Comparison of ENCODE assay signal across 8 cellular contexts in the genomic region with DNA sequence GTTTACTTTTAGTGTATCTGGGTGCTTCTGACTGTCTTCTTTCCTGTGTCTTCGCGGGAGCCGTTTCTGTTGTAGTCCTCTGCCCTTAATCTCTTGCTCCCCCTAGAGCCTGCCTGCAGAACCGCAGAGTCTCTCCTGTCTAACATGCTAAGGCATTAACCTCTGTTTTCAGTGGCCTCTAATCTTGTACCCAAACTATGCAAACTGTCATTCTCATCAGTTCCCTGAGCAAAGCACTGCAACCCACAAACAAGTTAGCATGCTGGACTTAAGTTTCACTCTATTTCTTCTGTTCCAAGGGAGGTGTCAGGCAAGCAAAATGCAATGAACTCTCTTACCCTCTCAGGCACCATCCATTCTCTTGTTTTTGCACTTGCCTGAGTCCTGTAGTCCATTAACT.
DNase-seq lines count a peak whose midpoint lies in the region; ATAC-seq and TF ChIP-seq lines count a peak whose summit lies in the region.

No MANE protein-coding gene starts in this region.

- no peak overlapping the region for H3K4me3 Mint-ChIP-seq in activated CD8-positive, alpha-beta T cell treated with anti-CD3 and anti-CD28 coated beads for 36 hours

- peak; percentile 61 for ATAC-seq in GM18907 (IDR thresholded peaks at IDR 0.05; ENCODE audit: unreplicated experiment)
- ATAC-seq in activated CD8-positive, alpha-beta T cell treated with anti-CD3 and anti-CD28 coated beads for 36 hours: no peak
- no peak for ATAC-seq in HG03159 (IDR thresholded peaks at IDR 0.05; ENCODE audit: unreplicated experiment)

- no peaks in the 10 kb centered on the region for H3K27me3 Mint-ChIP-seq in activated CD8-positive, alpha-beta T cell treated with anti-CD3 and anti-CD28 coated beads for 36 hours

- H3K36me3 Mint-ChIP-seq in activated CD8-positive, alpha-beta T cell treated with anti-CD3 and anti-CD28 coated beads for 36 hours (ENCODE audit: low read depth): peaks cover 11% of the 10 kb centered on the region

- POLR2A ChIA-PET in activated CD8-positive, alpha-beta T cell treated with anti-CD3 and anti-CD28 coated beads for 36 hours (lab: Charles Lee): no interaction called here

- DNase-seq in AG10803 (ENCODE audit: low read depth) (peak; percentile 47), HUDEP-2 (lab: John Stamatoyannopoulos, UW; ENCODE audit: unreplicated experiment in 76 of 76) (peak in 47 of 76 experiments; percentile 1 to 74 (median 18)), kidney tubule cell (ENCODE audit: low spot score) (peak; percentile 49), NCI-H226 (no peak)
- DNase-seq in activated CD8-positive, alpha-beta T cell treated with anti-CD3 and anti-CD28 coated beads for 36 hours: peak; percentile 5
- no peak for DNase-seq in central memory CD4-positive, alpha-beta T cell

- no peak overlapping the region for H3K27ac Mint-ChIP-seq in activated CD8-positive, alpha-beta T cell treated with anti-CD3 and anti-CD28 coated beads for 36 hours

- intact Hi-C loops in activated CD8-positive, alpha-beta T cell treated with anti-CD3 and anti-CD28 coated beads for 36 hours (cut with micrococcal nuclease): no loop called here

- CTCF ChIA-PET in activated CD8-positive, alpha-beta T cell treated with anti-CD3 and anti-CD28 coated beads for 36 hours (lab: Charles Lee): no interaction called here

- peaks cover 24% of the 10 kb centered on the region for H3K9me3 Mint-ChIP-seq in activated CD8-positive, alpha-beta T cell treated with anti-CD3 and anti-CD28 coated beads for 36 hours

- no peak overlapping the region for H3K4me3 ChIP-seq in AG10803 (ENCODE audit: low read length)

- peak; percentile 94 for TF ChIP-seq CTCF in AG10803 (conservative IDR thresholded peaks at IDR 0.05; ENCODE audit: low read length)
- no peak for TF ChIP-seq CTCF in activated CD8-positive, alpha-beta T cell treated with anti-CD3 and anti-CD28 coated beads for 36 hours (IDR thresholded peaks at IDR 0.05)

- H3K4me1 Mint-ChIP-seq in activated CD8-positive, alpha-beta T cell treated with anti-CD3 and anti-CD28 coated beads for 36 hours (ENCODE audit: low read depth): no peaks in the 10 kb centered on the region

Comparison
In these comparisons a context has a peak if more than half of its experiments do, and no peak if none do; other contexts are left out.
1. DNase-seq: peak in AG10803 (single experiment), HUDEP-2 (47 of 76), activated CD8-positive, alpha-beta T cell treated with anti-CD3 and anti-CD28 coated beads for 36 hours (single experiment) and kidney tubule cell (single experiment); none in NCI-H226 (single experiment) and central memory CD4-positive, alpha-beta T cell (single experiment).